ENCODE assay signal across 1 cellular context in the genomic region with DNA sequence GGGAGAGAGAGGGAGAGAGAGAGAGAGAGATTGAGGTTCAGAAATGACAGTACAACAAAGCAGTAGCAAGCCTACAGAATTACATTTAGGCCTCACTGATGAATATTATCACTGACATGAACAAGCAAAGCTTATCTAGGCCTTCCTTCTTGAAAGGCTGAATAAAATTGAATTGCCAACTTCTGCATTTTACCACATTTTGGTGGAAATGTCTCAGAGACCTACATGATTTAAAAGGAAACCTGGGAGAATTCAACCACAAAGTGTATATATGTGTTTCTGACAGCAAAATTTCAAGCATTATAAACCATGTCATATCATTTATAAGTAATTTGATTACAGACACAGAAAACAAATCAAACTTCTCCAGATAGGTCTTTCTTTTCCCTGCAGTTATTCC.
TF ChIP-seq lines count a peak whose summit lies in the region.

No MANE protein-coding gene starts in this region.

TF ChIP-seq in H1, 55 proteins besides CTCF, POLR2A, EP300 and RAD21:
- TF ChIP-seq RBBP5 (IDR thresholded peaks at IDR 0.05; ENCODE audit: borderline replicate concordance, low read depth, low read length) = no peak
- TF ChIP-seq CBX5 (IDR thresholded peaks at IDR 0.05; ENCODE audit: low read depth, low read length) = no peak
- no peak for TF ChIP-seq SP2 (IDR thresholded peaks at IDR 0.05; ENCODE audit: low read length)
- TF ChIP-seq ASH2L (IDR thresholded peaks at IDR 0.05; ENCODE audit: low read length) = no peak
- TF ChIP-seq GTF2F1 (IDR thresholded peaks at IDR 0.05; ENCODE audit: borderline replicate concordance, low read depth, low read length) = no peak
- no peak for TF ChIP-seq POU5F1 (IDR thresholded peaks at IDR 0.05; ENCODE audit: low read depth, low read length)
- no peak for TF ChIP-seq CHD2 (IDR thresholded peaks at IDR 0.05; ENCODE audit: low read length)
- TF ChIP-seq, protein P1, sequence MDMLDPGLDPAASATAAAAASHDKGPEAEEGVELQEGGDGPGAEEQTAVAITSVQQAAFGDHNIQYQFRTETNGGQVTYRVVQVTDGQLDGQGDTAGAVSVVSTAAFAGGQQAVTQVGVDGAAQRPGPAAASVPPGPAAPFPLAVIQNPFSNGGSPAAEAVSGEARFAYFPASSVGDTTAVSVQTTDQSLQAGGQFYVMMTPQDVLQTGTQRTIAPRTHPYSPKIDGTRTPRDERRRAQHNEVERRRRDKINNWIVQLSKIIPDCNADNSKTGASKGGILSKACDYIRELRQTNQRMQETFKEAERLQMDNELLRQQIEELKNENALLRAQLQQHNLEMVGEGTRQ (IDR thresholded peaks at IDR 0.05; ENCODE audit: low read length) = no peak
- TF ChIP-seq CREB1 (IDR thresholded peaks at IDR 0.05) = no peak
- TF ChIP-seq CHD1 (IDR thresholded peaks at IDR 0.05; ENCODE audit: low read depth, low read length) = no peak
- no peak for TF ChIP-seq CEBPB (IDR thresholded peaks at IDR 0.05; ENCODE audit: low read depth, low read length)
